ENCODE assay signal across 25 cellular contexts in the genomic region with DNA sequence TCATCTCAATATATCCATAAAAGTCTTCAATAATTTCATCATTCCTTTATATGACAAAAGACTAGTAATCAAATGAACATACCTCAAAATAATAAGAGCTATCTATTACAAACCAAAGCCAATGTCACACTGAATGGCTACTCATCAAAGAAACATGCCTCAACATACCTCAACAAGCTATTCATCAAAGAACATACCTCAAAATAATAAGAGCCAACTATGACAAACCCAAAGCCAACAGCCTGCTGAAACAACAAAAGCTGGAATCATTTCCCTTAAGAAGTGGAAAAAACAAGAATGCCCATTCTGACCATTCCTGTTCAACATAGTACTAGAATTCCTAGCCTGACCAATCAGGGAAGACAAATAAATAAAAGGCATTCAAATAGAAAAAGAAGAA.
"Had no signal": no experiment of that assay in that cellular context is flagged by ENCODE, and none has a peak within 500 bp of the region (broad histone marks: within the 10 kb centered on the region; RNA-seq: fewer than 3 reads in every experiment).

No MANE protein-coding gene starts in this region.

- H3K9me3 ChIP-seq: esophagus squamous epithelium, tibial artery had no signal

- ATAC-seq: activated CD4-positive, alpha-beta T cell treated with anti-CD3 and anti-CD28 coated beads for 36 hours; activated T-helper 17 cell treated with anti-CD3 and anti-CD28 coated beads, Interleukin-2, amount 50 U/mL, for 72 hours; heart left ventricle; left lung; naive thymus-derived CD4-positive, alpha-beta T cell; sciatic nerve; stimulated activated effector memory CD8-positive, alpha-beta T cell treated with anti-CD3 and anti-CD28 coated beads, Interleukin-12 subunit alpha, Interleukin-12 subunit beta, amount 100 ng/mL, for 72 hours; stimulated activated naive CD8-positive, alpha-beta T cell treated with anti-CD3 and anti-CD28 coated beads, Interleukin-15, amount 100 ng/mL, for 72 hours had no signal

- DNase-seq: activated B cell treated with CpG ODN at 0.5 μM for 24 hours; activated CD4-positive, alpha-beta T cell treated with anti-CD3 and anti-CD28 coated beads for 36 hours; activated CD4-positive, alpha-beta T cell treated with anti-CD3 and anti-CD28 coated beads, Interleukin-2, amount 50 U/mL, for 4 hours; activated CD8-positive, alpha-beta memory T cell treated with anti-CD3 and anti-CD28 coated beads for 24 hours; activated CD8-positive, alpha-beta memory T cell treated with anti-CD3 and anti-CD28 coated beads, Interleukin-2, amount 50 U/mL, for 4 hours; activated naive CD4-positive, alpha-beta T cell; activated naive CD8-positive, alpha-beta T cell treated with anti-CD3 and anti-CD28 coated beads for 36 hours; activated T-cell treated with anti-CD3 and anti-CD28 coated beads, Interleukin-2, amount 50 U/mL, for 24 hours; amniotic stem cell; brain microvascular endothelial cell; esophagus squamous epithelium; heart left ventricle; kidney; left lung; naive thymus-derived CD4-positive, alpha-beta T cell; small intestine; stimulated activated CD4-positive, alpha-beta T cell treated with anti-CD3 and anti-CD28 coated beads, Interleukin-2, amount 100 ng/mL, for 24 hours; stimulated activated naive CD8-positive, alpha-beta T cell treated with anti-CD3 and anti-CD28 coated beads, Interleukin-15, amount 100 ng/mL, for 72 hours; T-helper 9 cell; tibial artery had no signal

- H3K4me1 ChIP-seq: esophagus squamous epithelium, heart left ventricle, left lung, tibial artery had no signal

- H3K4me3 ChIP-seq: coronary artery, esophagus squamous epithelium, heart left ventricle, left lung, lung, tibial artery had no signal

- FAIRE-seq: kidney, small intestine had no signal

- H3K27me3 ChIP-seq: brain microvascular endothelial cell, esophagus squamous epithelium, heart left ventricle, left lung, tibial artery had no signal

- H3K27ac ChIP-seq: brain microvascular endothelial cell, coronary artery, esophagus squamous epithelium, heart left ventricle, left lung, tibial artery had no signal

- H3K36me3 ChIP-seq: brain microvascular endothelial cell, esophagus squamous epithelium, heart left ventricle, left lung, tibial artery had no signal
